14 cellular contexts compared by ENCODE assay signal in the genomic region with DNA sequence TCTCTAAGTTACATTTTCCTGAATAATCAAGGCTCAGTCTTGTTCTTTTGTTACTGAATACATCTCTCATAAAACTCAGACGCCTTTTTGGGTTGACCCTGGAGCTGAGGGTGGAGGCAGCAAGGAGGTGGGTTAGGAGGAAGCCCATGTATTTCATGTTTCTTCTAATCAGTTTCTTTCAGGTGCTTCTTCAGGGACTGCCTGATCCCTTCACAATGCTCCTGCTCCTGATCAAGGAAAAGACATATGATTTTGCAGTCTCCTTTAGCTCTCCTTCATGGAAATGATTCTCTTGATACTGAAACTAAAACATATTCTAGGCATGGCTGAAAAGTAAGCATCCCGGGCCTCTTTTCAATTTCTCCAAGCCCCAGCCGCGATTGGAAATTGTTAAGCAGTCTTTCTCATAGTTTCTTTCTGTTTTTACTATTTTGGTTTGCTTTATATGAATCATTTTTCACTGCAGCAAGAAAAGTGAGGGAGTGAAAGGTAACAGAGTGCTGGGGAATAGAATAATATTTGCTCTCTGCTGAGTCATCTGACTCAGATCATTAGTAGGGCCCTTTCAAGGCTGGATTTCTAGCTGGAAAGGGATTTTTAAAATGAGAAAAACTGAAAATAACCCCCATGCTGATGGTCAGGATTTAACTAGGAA.
DNase-seq lines count a peak whose midpoint lies in the region; FAIRE-seq and TF ChIP-seq lines count a peak whose summit lies in the region.
"Had no signal": no experiment of that assay in that cellular context is flagged by ENCODE, and none has a peak within 500 bp of the region (broad histone marks: within the 10 kb centered on the region; RNA-seq: fewer than 3 reads in every experiment).

No MANE protein-coding gene starts in this region.

- intact Hi-C loops in endothelial cell of umbilical vein (cut with micrococcal nuclease), result no loop called here

- peak; percentile 43 for FAIRE-seq in endothelial cell of umbilical vein (lab: Jason Lieb, UNC)
- FAIRE-seq: GM12878 had no signal

- H3K36me3 Mint-ChIP-seq in osteocyte (ENCODE audit: unreplicated experiment), result no peaks in the 10 kb centered on the region

- H3K4me1 Mint-ChIP-seq in osteocyte (ENCODE audit: unreplicated experiment), result peaks cover 37% of the 10 kb centered on the region
- H3K4me1 Mint-ChIP-seq: activated T-helper 17 cell treated with anti-CD3 and anti-CD28 coated beads, Interleukin-2, amount 50 U/mL, for 72 hours had no signal

- H3K36me3 ChIP-seq in endothelial cell of umbilical vein (ENCODE audit: control insufficient read depth in 2 of 2, extremely low read depth in 1 of 2, insufficient read depth in 2 of 2, low read length in 2 of 2), result no peaks in the 10 kb centered on the region
- H3K36me3 ChIP-seq: BLaER1 had no signal

- CTCF ChIA-PET in endothelial cell of umbilical vein (lab: Charles Lee), result interaction anchor here (0.7 to 1.9 kb wide), 4 partner anchors 9 to 930 kb away, joined by 3 to 6 read pairs (median 3); no protein-coding TSS in a partner anchor

- peak overlapping the region; percentile 65 for H3K9ac ChIP-seq in endothelial cell of umbilical vein (replicated peaks; ENCODE audit: extremely low read depth, insufficient read depth, low read length)
- H3K9ac ChIP-seq: BLaER1 had no signal

- no TSS peak for BruUV-seq in endothelial cell of umbilical vein (replicated peaks; lab: Mats Ljungman, UMichigan)

- H3K27me3 ChIP-seq in endothelial cell of umbilical vein (ENCODE audit: control insufficient read depth in 2 of 2, insufficient read depth in 2 of 2, low read length in 2 of 2), result no peaks in the 10 kb centered on the region
- H3K27me3 ChIP-seq: BLaER1 had no signal

- TF ChIP-seq CTCF in endothelial cell of umbilical vein (IDR thresholded peaks at IDR 0.05; ENCODE audit: extremely low read depth in 1 of 2, insufficient read depth in 1 of 2, low read depth in 1 of 2, low read length in 2 of 2) (no peak), osteocyte (IDR thresholded peaks at IDR 0.05) (no peak)

- H3K9me3 Mint-ChIP-seq in osteocyte (ENCODE audit: unreplicated experiment), result no peaks in the 10 kb centered on the region

- no peaks in the 10 kb centered on the region for H3K9me3 ChIP-seq in endothelial cell of umbilical vein (replicated peaks; ENCODE audit: control insufficient read depth, insufficient read depth, low read length)
- H3K9me3 ChIP-seq: BLaER1 had no signal

- no peaks in the 10 kb centered on the region for H3K9me1 ChIP-seq in endothelial cell of umbilical vein (replicated peaks; ENCODE audit: control insufficient read depth, extremely low read depth, insufficient read depth, low read length)

- peak overlapping the region in 1 of 3 experiments; percentile 42 for H3K4me3 ChIP-seq in endothelial cell of umbilical vein (replicated peaks in 1 of 3; ENCODE audit: insufficient read depth in 1 of 3, low read depth in 1 of 3, low read length in 3 of 3)
- H3K4me3 ChIP-seq: BLaER1, GM12878 had no signal

- H3K27me3 Mint-ChIP-seq in osteocyte (ENCODE audit: unreplicated experiment), result no peaks in the 10 kb centered on the region
- H3K27me3 Mint-ChIP-seq: activated T-helper 17 cell treated with anti-CD3 and anti-CD28 coated beads, Interleukin-2, amount 50 U/mL, for 72 hours; stimulated activated naive CD8-positive, alpha-beta T cell treated with anti-CD3 and anti-CD28 coated beads, Interleukin-15, Interleukin-2, amounts not matched to agents 100 ng/mL and 50 ng/mL, for 24 hours had no signal

- POLR2A ChIA-PET in endothelial cell of umbilical vein (lab: Charles Lee), result no interaction called here

- H4K20me1 ChIP-seq in endothelial cell of umbilical vein (replicated peaks; ENCODE audit: control insufficient read depth, extremely low read depth, insufficient read depth, low read length), result no peaks in the 10 kb centered on the region
- H4K20me1 ChIP-seq: BLaER1 had no signal

- no peak for TF ChIP-seq POLR2A in endothelial cell of umbilical vein (IDR thresholded peaks at IDR 0.05; ENCODE audit: low read depth, low read length)

- peak overlapping the region; percentile 98 for H3K27ac Mint-ChIP-seq in osteocyte (ENCODE audit: unreplicated experiment)
- H3K27ac Mint-ChIP-seq: activated T-helper 17 cell treated with anti-CD3 and anti-CD28 coated beads, Interleukin-2, amount 50 U/mL, for 72 hours; stimulated activated naive CD8-positive, alpha-beta T cell treated with anti-CD3 and anti-CD28 coated beads, Interleukin-15, Interleukin-2, amounts not matched to agents 100 ng/mL and 50 ng/mL, for 24 hours; T-helper 1 cell treated with Interleukin-12 subunit alpha and Interleukin-12 subunit beta and Interleukin-4 antibody, amounts not matched to agents 30 μg/mL and 1 μg/mL, for 36 hours had no signal

- DNase-seq in A172 (ENCODE audit: low spot score) (peak; percentile 15), NCI-H460 (ENCODE audit: extremely low read depth, low read depth) (peak; percentile 46), endothelial cell of umbilical vein (ENCODE audit: low read depth, low spot score) (peak; percentile 59), osteocyte (ENCODE audit: extremely low spot score, unreplicated experiment) (no peak), iPS-NIHi7 (ENCODE audit: extremely low spot score) (no peak), NCI-H82 (lab: John Stamatoyannopoulos, UW) (no peak), NCI-H345 (lab: John Stamatoyannopoulos, UW) (no peak)
- no peak for DNase-seq in activated CD4-positive, CD25-positive, alpha-beta regulatory T cell (lab: John Stamatoyannopoulos, UW)
- DNase-seq: NCI-H1930 had no signal

- peaks cover 12% of the 10 kb centered on the region for H3K4me1 ChIP-seq in endothelial cell of umbilical vein (ENCODE audit: control insufficient read depth, extremely low read depth, insufficient read depth, low read length)
- H3K4me1 ChIP-seq: BLaER1 had no signal

- H2AFZ ChIP-seq in endothelial cell of umbilical vein (ENCODE audit: low read depth, low read length), result peak overlapping the region; percentile 99

- peak overlapping the region; percentile 78 for H3K27ac ChIP-seq in endothelial cell of umbilical vein (ENCODE audit: insufficient read depth, low read depth, low read length)
- H3K27ac ChIP-seq: BLaER1 had no signal

- dilution Hi-C loops in endothelial cell of umbilical vein (cut with MboI; ENCODE audit: extremely low pct_ligation_motif_present, low sequenced_read_pairs), result no loop called here

- H3K79me2 ChIP-seq in endothelial cell of umbilical vein (ENCODE audit: control insufficient read depth, insufficient read depth, low read length), result no peaks in the 10 kb centered on the region

- peak overlapping the region; percentile 65 for H3K4me3 Mint-ChIP-seq in osteocyte (ENCODE audit: unreplicated experiment)
- H3K4me3 Mint-ChIP-seq: activated T-helper 17 cell treated with anti-CD3 and anti-CD28 coated beads, Interleukin-2, amount 50 U/mL, for 72 hours; stimulated activated naive CD8-positive, alpha-beta T cell treated with anti-CD3 and anti-CD28 coated beads, Interleukin-15, Interleukin-2, amounts not matched to agents 100 ng/mL and 50 ng/mL, for 24 hours; T-helper 1 cell treated with Interleukin-12 subunit alpha and Interleukin-12 subunit beta and Interleukin-4 antibody, amounts not matched to agents 30 μg/mL and 1 μg/mL, for 36 hours had no signal

- H3K4me2 ChIP-seq in endothelial cell of umbilical vein (ENCODE audit: insufficient read depth, low read length), result peak overlapping the region; percentile 92
- H3K4me2 ChIP-seq: BLaER1 had no signal

TF ChIP-seq in endothelial cell of umbilical vein, 7 proteins besides CTCF, POLR2A, EP300 and RAD21:
- no peak for TF ChIP-seq JUN (IDR thresholded peaks at IDR 0.05; ENCODE audit: borderline replicate concordance, insufficient read depth, insufficient read length, low read depth)
- peak; percentile 75 for TF ChIP-seq FOS (IDR thresholded peaks at IDR 0.05; ENCODE audit: borderline replicate concordance, insufficient read depth, low read length)

Comparison
In these comparisons a context has a peak if more than half of its experiments do, and no peak if none do; other contexts are left out.
1. DNase-seq: peak in A172 (single experiment), NCI-H460 (single experiment) and endothelial cell of umbilical vein (single experiment); none in osteocyte (single experiment), iPS-NIHi7 (single experiment), NCI-H82 (single experiment), activated CD4-positive, CD25-positive, alpha-beta regulatory T cell (0 of 4) and NCI-H345 (single experiment).